ENCODE assay signal across 8 cellular contexts in the genomic region with DNA sequence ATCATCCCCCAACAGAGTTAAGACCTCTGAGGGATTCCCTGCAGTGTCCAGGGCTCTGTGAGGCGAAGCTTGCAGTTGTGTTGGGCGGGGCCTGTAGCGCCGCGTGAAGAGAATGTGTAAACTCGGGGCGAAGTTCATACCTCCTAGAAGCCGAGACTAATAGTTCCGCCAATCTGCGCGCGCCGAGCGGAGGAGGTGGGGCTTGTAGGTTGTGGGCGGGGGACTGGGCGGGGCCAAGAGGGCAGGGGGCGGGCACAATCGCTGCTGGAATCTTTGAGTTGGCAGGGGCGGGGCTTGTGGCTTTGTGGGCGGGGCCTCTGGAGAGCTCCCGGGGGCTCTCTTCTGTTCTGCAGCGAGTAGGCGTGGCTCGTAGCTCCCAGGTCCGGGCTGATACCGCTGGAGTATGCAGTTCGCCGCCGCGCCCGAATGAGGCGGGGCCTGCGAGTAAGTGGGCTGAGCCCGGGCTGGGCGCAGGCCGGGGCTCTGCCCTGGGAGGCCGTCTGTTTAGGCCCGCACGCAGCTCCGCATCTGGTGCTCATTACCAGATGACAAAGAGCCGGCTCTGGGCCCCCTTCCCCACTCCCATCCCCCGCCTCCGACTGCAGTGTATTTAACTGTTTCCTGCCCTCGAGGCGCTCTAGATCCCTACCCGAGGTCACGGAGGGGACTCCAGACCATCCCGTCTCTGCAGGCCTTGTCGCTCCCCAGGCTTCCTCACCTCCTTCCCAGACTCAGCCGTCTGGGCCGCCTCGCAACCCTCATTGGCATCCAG. TPM values are rescaled to one million over a fixed set of nuclear protein-coding genes. Genes with fewer than 3 reads are reported as not detected.
DNase-seq lines count a peak whose midpoint lies in the region; ATAC-seq and TF ChIP-seq lines count a peak whose summit lies in the region.

No MANE protein-coding gene starts in this region.

- TF ChIP-seq CTCF in LNCaP clone FGC (IDR thresholded peaks at IDR 0.05; ENCODE audit: control insufficient read depth, extremely low read depth, insufficient read depth) (no peak), RWPE1 (conservative IDR thresholded peaks at IDR 0.05; ENCODE audit: low read depth) (no peak), natural killer cell (IDR thresholded peaks at IDR 0.05) (no peak)

- peaks cover 11 to 19% of the 10 kb centered on the region in 2 donors for H3K27me3 Mint-ChIP-seq in natural killer cell (ENCODE audit: low read depth in 2 of 2)
- peaks cover under 1 to 1% of the 10 kb centered on the region in 2 donors for H3K27me3 Mint-ChIP-seq in stimulated activated naive B cell treated with anti-CD40 and anti-IgM and Interleukin-4, amounts not matched to agents 10 μg/mL and 1 μg/mL and 100 μg/mL, for 72 hours

- ATAC-seq in natural killer cell, result peak; percentile 66 to 80 (median 67)
- peak; percentile 74 to 76 for ATAC-seq in stimulated activated naive B cell treated with anti-CD40 and anti-IgM and Interleukin-4, amounts not matched to agents 10 μg/mL and 1 μg/mL and 100 μg/mL, for 72 hours (replicated peaks)

- no peaks in the 10 kb centered on the region for H3K9me3 Mint-ChIP-seq in natural killer cell
- no peaks in the 10 kb centered on the region for H3K9me3 Mint-ChIP-seq in stimulated activated naive B cell treated with anti-CD40 and anti-IgM and Interleukin-4, amounts not matched to agents 10 μg/mL and 1 μg/mL and 100 μg/mL, for 72 hours

- H3K36me3 Mint-ChIP-seq in natural killer cell, result no peaks in the 10 kb centered on the region
- H3K36me3 Mint-ChIP-seq in stimulated activated naive B cell treated with anti-CD40 and anti-IgM and Interleukin-4, amounts not matched to agents 10 μg/mL and 1 μg/mL and 100 μg/mL, for 72 hours, result no peaks in the 10 kb centered on the region

- H3K4me1 Mint-ChIP-seq in natural killer cell, result peaks cover 11 to 28% of the 10 kb centered on the region in 2 donors
- H3K4me1 Mint-ChIP-seq in stimulated activated naive B cell treated with anti-CD40 and anti-IgM and Interleukin-4, amounts not matched to agents 10 μg/mL and 1 μg/mL and 100 μg/mL, for 72 hours, result peaks cover 14 to 26% of the 10 kb centered on the region in 2 donors

- peak overlapping the region; percentile 94 to 97 for H3K27ac Mint-ChIP-seq in natural killer cell
- peak overlapping the region; percentile 95 for H3K27ac Mint-ChIP-seq in stimulated activated naive B cell treated with anti-CD40 and anti-IgM and Interleukin-4, amounts not matched to agents 10 μg/mL and 1 μg/mL and 100 μg/mL, for 72 hours

- intact Hi-C loops in natural killer cell (cut with micrococcal nuclease), result loop anchor here (1.0 kb wide), 3 partner anchors 16 to 77 kb away; partner anchors contain the start of gene BRMS1

- peak overlapping the region; percentile 93 for H3K27ac ChIP-seq in RWPE1

- POLR2A ChIA-PET in RWPE1 (lab: Yijun Ruan, JAX; ENCODE audit: low non-redundant PET), result interaction anchor here (0.6 to 2.0 kb wide), 7 partner anchors 15 to 190 kb away, joined by 3 to 5 read pairs (median 4); partner anchors contain the start of gene YIF1A

- DNase-seq in Daoy (ENCODE audit: low read depth) (peak; percentile 98), H4 (ENCODE audit: low spot score) (peak; percentile 98), LNCaP clone FGC (ENCODE audit: low read depth) (peak; percentile 81), RWPE1 (ENCODE audit: low spot score) (peak; percentile 95), fibroblast of peridontal ligament (ENCODE audit: extremely low read depth) (peak; percentile 99), natural killer cell (peak; percentile 94)
- peak; percentile 92 for DNase-seq in activated T-helper 9 cell treated with anti-CD3 and anti-CD28 coated beads, Interleukin-2, amount 50 U/mL, for 16 hours (ENCODE audit: low read depth)
- peak; percentile 89 for DNase-seq in stimulated activated naive B cell treated with anti-CD40 and anti-IgM and Interleukin-4, amounts not matched to agents 10 μg/mL and 1 μg/mL and 100 μg/mL, for 72 hours

- peak overlapping the region; percentile 63 for H3K4me3 ChIP-seq in LNCaP clone FGC (ENCODE audit: low read depth, low read length)

- peak overlapping the region; percentile 98 for H3K4me3 Mint-ChIP-seq in natural killer cell
- peak overlapping the region; percentile 91 to 92 for H3K4me3 Mint-ChIP-seq in stimulated activated naive B cell treated with anti-CD40 and anti-IgM and Interleukin-4, amounts not matched to agents 10 μg/mL and 1 μg/mL and 100 μg/mL, for 72 hours

- CTCF ChIA-PET in RWPE1 (lab: Yijun Ruan, JAX), result interaction anchor here (0.6 to 3.2 kb wide), 8 partner anchors 12 to 813 kb away, joined by 3 to 25 read pairs (median 11); partner anchors contain the start of gene RIN1

RNA-seq across cellular contexts. Expression of gene CD248, which starts 4.1 kb away (rescaled TPM):
- total RNA-seq in Daoy (2014; rRNA removed; shearing (Covaris generic)), result 0.06 TPM in 1 of 2 replicates, not detected in the other
- not detected in 2 replicates for total RNA-seq in H4 (2014; rRNA removed; shearing (Covaris generic))
- total RNA-seq in natural killer cell, result under 1 TPM; 0.23 to 0.40 (median 0.32) TPM

RNA-seq across cellular contexts. Expression of gene TMEM151A, which starts 21.0 kb away (rescaled TPM):
- 0.60 TPM in 1 of 2 replicates, not detected in the other for total RNA-seq in Daoy (2014; rRNA removed; shearing (Covaris generic))
- 0.08 and 0.10 TPM in 2 replicates for total RNA-seq in H4 (2014; rRNA removed; shearing (Covaris generic))
- total RNA-seq in natural killer cell, result not detected

RNA-seq across cellular contexts. Expression of gene RIN1, which starts 23.5 kb away (rescaled TPM):
- total RNA-seq in Daoy (2014; rRNA removed; shearing (Covaris generic)), result 13.2 and 14.6 TPM in 2 replicates
- total RNA-seq in H4 (2014; rRNA removed; shearing (Covaris generic)), result 4.3 and 7.4 TPM in 2 replicates
- 1 to 10 TPM; 1.3 to 7.9 (median 2.5) TPM for total RNA-seq in natural killer cell

RNA-seq across cellular contexts. Expression of gene YIF1A, which starts 23.8 kb away (rescaled TPM):
- total RNA-seq in Daoy (2014; rRNA removed; shearing (Covaris generic)), result 135 and 143 TPM in 2 replicates
- 114 and 120 TPM in 2 replicates for total RNA-seq in H4 (2014; rRNA removed; shearing (Covaris generic))
- total RNA-seq in natural killer cell, result 10 to 100 TPM; 21.9 to 28.5 (median 23.6) TPM

RNA-seq across cellular contexts. Expression of gene BRMS1, which starts 32.2 kb away (rescaled TPM):
- 111 and 124 TPM in 2 replicates for total RNA-seq in Daoy (2014; rRNA removed; shearing (Covaris generic))
- total RNA-seq in H4 (2014; rRNA removed; shearing (Covaris generic)), result 88.2 and 107 TPM in 2 replicates
- 10 to 100 TPM; 48.1 to 55.6 (median 48.2) TPM for total RNA-seq in natural killer cell

Comparison
In these comparisons a context has a peak if more than half of its experiments do, and no peak if none do; other contexts are left out.
1. Peak in every context shown above with its lines: DNase-seq, ATAC-seq, H3K4me3 ChIP-seq and H3K27ac ChIP-seq.